Comparison of ENCODE assay signal across 1 cellular context in the genomic region with DNA sequence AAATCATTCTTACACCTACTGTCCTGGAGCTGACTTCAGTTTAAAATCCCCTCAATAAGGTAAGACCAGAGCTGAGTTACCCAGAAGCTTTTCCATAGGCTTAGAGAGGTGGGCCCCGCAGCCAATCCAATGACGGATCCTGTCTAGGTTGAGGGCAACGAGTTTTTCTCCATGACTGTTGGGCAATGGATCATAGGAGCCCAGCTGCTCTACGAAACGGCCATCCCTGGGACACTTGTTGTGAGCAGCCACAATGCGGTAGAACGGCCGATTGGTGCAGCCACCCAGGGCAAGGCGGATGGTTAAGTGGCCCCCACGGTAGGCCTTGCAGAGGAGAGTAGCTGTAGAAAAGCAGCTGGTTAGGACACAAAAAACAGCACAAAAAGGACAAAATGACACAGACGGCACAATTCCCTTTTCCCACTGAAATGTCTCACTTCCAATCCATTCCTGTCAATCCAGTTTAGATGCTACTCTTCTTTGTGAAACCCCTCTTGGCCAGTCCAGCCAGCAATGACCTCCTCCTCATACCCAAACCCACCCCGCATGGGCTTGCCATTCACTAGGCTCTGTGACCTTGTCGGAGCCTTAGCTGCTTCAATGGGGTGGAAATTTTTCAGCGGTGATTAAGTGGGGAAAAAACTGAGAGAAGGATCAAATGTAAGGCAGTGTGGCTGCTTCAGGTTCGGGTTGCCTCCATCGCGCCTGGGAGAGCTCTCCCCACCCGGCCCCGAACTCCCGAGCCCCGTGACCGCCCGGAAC.
A peak's percentile ranks its signal among the peaks of the same experiment; 100 is the strongest.
TF ChIP-seq lines count a peak whose summit lies in the region.

No MANE protein-coding gene starts in this region.

TF ChIP-seq in HepG2, 621 proteins besides CTCF, POLR2A, EP300 and RAD21 (continued from another document and continues in another):
- TF ChIP-seq, protein P1, sequence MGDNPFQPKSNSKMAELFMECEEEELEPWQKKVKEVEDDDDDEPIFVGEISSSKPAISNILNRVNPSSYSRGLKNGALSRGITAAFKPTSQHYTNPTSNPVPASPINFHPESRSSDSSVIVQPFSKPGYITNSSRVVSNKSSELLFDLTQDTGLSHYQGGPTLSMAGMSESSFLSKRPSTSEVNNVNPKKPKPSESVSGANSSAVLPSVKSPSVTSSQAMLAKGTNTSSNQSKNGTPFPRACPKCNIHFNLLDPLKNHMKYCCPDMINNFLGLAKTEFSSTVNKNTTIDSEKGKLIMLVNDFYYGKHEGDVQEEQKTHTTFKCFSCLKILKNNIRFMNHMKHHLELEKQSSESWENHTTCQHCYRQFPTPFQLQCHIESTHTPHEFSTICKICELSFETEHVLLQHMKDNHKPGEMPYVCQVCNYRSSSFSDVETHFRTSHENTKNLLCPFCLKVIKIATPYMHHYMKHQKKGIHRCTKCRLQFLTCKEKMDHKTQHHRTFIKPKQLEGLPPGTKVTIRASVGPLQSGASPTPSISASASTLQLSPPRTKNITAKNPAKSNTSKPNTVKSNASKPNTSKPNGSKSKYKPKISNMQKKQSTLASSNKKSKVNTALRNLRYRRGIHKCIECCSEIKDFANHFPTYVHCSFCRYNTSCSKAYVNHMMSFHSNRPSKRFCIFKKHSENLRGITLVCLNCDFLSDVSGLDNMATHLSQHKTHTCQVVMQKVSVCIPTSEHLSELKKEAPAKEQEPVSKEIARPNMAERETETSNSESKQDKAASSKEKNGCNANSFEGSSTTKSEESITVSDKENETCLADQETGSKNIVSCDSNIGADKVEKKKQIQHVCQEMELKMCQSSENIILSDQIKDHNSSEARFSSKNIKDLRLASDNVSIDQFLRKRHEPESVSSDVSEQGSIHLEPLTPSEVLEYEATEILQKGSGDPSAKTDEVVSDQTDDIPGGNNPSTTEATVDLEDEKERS (CRISPR knock-in tag; IDR thresholded peaks at IDR 0.05): 0 out of 2 replicates have a peak, but pooled peaks have one; percentile 9
- TF ChIP-seq TCF7 (IDR thresholded peaks at IDR 0.05; ENCODE audit: low read depth): no peak
- TF ChIP-seq NFIB (CRISPR knock-in tag; IDR thresholded peaks at IDR 0.05; ENCODE audit: borderline replicate concordance): no peak
- TF ChIP-seq, protein P2, sequence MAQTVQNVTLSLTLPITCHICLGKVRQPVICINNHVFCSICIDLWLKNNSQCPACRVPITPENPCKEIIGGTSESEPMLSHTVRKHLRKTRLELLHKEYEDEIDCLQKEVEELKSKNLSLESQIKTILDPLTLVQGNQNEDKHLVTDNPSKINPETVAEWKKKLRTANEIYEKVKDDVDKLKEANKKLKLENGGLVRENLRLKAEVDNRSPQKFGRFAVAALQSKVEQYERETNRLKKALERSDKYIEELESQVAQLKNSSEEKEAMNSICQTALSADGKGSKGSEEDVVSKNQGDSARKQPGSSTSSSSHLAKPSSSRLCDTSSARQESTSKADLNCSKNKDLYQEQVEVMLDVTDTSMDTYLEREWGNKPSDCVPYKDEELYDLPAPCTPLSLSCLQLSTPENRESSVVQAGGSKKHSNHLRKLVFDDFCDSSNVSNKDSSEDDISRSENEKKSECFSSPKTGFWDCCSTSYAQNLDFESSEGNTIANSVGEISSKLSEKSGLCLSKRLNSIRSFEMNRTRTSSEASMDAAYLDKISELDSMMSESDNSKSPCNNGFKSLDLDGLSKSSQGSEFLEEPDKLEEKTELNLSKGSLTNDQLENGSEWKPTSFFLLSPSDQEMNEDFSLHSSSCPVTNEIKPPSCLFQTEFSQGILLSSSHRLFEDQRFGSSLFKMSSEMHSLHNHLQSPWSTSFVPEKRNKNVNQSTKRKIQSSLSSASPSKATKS (CRISPR knock-in tag; IDR thresholded peaks at IDR 0.05): no peak
- TF ChIP-seq MTF2 (CRISPR knock-in tag; IDR thresholded peaks at IDR 0.05; ENCODE audit: borderline replicate concordance): peak; percentile 34; the same call in 1 of the 2 replicates
- no peak for TF ChIP-seq TOE1 (CRISPR knock-in tag; IDR thresholded peaks at IDR 0.05)
- no peak for TF ChIP-seq ZNF143 (CRISPR knock-in tag; IDR thresholded peaks at IDR 0.05)
- TF ChIP-seq ZNF451 (CRISPR knock-in tag; IDR thresholded peaks at IDR 0.05): 0 out of 2 replicates have a peak, but pooled peaks have one; percentile 9
- TF ChIP-seq, protein P3, sequence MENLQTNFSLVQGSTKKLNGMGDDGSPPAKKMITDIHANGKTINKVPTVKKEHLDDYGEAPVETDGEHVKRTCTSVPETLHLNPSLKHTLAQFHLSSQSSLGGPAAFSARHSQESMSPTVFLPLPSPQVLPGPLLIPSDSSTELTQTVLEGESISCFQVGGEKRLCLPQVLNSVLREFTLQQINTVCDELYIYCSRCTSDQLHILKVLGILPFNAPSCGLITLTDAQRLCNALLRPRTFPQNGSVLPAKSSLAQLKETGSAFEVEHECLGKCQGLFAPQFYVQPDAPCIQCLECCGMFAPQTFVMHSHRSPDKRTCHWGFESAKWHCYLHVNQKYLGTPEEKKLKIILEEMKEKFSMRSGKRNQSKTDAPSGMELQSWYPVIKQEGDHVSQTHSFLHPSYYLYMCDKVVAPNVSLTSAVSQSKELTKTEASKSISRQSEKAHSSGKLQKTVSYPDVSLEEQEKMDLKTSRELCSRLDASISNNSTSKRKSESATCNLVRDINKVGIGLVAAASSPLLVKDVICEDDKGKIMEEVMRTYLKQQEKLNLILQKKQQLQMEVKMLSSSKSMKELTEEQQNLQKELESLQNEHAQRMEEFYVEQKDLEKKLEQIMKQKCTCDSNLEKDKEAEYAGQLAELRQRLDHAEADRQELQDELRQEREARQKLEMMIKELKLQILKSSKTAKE (CRISPR knock-in tag; IDR thresholded peaks at IDR 0.05; ENCODE audit: borderline replicate concordance): no peak
- TF ChIP-seq, protein P4, sequence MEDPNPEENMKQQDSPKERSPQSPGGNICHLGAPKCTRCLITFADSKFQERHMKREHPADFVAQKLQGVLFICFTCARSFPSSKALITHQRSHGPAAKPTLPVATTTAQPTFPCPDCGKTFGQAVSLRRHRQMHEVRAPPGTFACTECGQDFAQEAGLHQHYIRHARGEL (CRISPR knock-in tag; IDR thresholded peaks at IDR 0.05): no peak
- no peak for TF ChIP-seq FOXK2 (IDR thresholded peaks at IDR 0.05)
- TF ChIP-seq, protein P5, sequence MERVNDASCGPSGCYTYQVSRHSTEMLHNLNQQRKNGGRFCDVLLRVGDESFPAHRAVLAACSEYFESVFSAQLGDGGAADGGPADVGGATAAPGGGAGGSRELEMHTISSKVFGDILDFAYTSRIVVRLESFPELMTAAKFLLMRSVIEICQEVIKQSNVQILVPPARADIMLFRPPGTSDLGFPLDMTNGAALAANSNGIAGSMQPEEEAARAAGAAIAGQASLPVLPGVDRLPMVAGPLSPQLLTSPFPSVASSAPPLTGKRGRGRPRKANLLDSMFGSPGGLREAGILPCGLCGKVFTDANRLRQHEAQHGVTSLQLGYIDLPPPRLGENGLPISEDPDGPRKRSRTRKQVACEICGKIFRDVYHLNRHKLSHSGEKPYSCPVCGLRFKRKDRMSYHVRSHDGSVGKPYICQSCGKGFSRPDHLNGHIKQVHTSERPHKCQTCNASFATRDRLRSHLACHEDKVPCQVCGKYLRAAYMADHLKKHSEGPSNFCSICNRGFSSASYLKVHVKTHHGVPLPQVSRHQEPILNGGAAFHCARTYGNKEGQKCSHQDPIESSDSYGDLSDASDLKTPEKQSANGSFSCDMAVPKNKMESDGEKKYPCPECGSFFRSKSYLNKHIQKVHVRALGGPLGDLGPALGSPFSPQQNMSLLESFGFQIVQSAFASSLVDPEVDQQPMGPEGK (CRISPR knock-in tag; IDR thresholded peaks at IDR 0.05): 0 out of 2 replicates have a peak, but pooled peaks have one; percentile 10
- TF ChIP-seq ZNF563 (CRISPR knock-in tag; IDR thresholded peaks at IDR 0.05): no peak
- no peak for TF ChIP-seq SOX13 (IDR thresholded peaks at IDR 0.05)
- TF ChIP-seq SOX13 (CRISPR knock-in tag; conservative IDR thresholded peaks at IDR 0.05 in 1 of 2, IDR thresholded peaks at IDR 0.05 in 1 of 2): no peak
- no peak for TF ChIP-seq ETV5 (CRISPR knock-in tag; IDR thresholded peaks at IDR 0.05; ENCODE audit: borderline replicate concordance)
- TF ChIP-seq, protein P6, sequence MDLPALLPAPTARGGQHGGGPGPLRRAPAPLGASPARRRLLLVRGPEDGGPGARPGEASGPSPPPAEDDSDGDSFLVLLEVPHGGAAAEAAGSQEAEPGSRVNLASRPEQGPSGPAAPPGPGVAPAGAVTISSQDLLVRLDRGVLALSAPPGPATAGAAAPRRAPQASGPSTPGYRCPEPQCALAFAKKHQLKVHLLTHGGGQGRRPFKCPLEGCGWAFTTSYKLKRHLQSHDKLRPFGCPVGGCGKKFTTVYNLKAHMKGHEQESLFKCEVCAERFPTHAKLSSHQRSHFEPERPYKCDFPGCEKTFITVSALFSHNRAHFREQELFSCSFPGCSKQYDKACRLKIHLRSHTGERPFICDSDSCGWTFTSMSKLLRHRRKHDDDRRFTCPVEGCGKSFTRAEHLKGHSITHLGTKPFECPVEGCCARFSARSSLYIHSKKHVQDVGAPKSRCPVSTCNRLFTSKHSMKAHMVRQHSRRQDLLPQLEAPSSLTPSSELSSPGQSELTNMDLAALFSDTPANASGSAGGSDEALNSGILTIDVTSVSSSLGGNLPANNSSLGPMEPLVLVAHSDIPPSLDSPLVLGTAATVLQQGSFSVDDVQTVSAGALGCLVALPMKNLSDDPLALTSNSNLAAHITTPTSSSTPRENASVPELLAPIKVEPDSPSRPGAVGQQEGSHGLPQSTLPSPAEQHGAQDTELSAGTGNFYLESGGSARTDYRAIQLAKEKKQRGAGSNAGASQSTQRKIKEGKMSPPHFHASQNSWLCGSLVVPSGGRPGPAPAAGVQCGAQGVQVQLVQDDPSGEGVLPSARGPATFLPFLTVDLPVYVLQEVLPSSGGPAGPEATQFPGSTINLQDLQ (CRISPR knock-in tag; IDR thresholded peaks at IDR 0.05): no peak
- TF ChIP-seq ZNF501 (CRISPR knock-in tag; IDR thresholded peaks at IDR 0.05): no peak
- TF ChIP-seq, protein P7, sequence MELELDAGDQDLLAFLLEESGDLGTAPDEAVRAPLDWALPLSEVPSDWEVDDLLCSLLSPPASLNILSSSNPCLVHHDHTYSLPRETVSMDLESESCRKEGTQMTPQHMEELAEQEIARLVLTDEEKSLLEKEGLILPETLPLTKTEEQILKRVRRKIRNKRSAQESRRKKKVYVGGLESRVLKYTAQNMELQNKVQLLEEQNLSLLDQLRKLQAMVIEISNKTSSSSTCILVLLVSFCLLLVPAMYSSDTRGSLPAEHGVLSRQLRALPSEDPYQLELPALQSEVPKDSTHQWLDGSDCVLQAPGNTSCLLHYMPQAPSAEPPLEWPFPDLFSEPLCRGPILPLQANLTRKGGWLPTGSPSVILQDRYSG (CRISPR knock-in tag; IDR thresholded peaks at IDR 0.05): no peak
- no peak for TF ChIP-seq ZKSCAN8 (CRISPR knock-in tag; IDR thresholded peaks at IDR 0.05; ENCODE audit: borderline replicate concordance)
- TF ChIP-seq, protein P8, sequence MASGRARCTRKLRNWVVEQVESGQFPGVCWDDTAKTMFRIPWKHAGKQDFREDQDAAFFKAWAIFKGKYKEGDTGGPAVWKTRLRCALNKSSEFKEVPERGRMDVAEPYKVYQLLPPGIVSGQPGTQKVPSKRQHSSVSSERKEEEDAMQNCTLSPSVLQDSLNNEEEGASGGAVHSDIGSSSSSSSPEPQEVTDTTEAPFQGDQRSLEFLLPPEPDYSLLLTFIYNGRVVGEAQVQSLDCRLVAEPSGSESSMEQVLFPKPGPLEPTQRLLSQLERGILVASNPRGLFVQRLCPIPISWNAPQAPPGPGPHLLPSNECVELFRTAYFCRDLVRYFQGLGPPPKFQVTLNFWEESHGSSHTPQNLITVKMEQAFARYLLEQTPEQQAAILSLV (CRISPR knock-in tag; IDR thresholded peaks at IDR 0.05; ENCODE audit: borderline replicate concordance): no peak
- TF ChIP-seq, protein P9, sequence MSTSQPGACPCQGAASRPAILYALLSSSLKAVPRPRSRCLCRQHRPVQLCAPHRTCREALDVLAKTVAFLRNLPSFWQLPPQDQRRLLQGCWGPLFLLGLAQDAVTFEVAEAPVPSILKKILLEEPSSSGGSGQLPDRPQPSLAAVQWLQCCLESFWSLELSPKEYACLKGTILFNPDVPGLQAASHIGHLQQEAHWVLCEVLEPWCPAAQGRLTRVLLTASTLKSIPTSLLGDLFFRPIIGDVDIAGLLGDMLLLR (CRISPR knock-in tag; IDR thresholded peaks at IDR 0.05): no peak
- TF ChIP-seq MATR3 (CRISPR knock-in tag; IDR thresholded peaks at IDR 0.05): no peak
- no peak for TF ChIP-seq ZC3H4 (CRISPR knock-in tag; IDR thresholded peaks at IDR 0.05; ENCODE audit: borderline replicate concordance)
- TF ChIP-seq ZNF121 (CRISPR knock-in tag; IDR thresholded peaks at IDR 0.05): no peak
- TF ChIP-seq YY1 (IDR thresholded peaks at IDR 0.05; ENCODE audit: insufficient read depth, insufficient replicate concordance, low read depth, low read length): no peak
- TF ChIP-seq, protein P10, sequence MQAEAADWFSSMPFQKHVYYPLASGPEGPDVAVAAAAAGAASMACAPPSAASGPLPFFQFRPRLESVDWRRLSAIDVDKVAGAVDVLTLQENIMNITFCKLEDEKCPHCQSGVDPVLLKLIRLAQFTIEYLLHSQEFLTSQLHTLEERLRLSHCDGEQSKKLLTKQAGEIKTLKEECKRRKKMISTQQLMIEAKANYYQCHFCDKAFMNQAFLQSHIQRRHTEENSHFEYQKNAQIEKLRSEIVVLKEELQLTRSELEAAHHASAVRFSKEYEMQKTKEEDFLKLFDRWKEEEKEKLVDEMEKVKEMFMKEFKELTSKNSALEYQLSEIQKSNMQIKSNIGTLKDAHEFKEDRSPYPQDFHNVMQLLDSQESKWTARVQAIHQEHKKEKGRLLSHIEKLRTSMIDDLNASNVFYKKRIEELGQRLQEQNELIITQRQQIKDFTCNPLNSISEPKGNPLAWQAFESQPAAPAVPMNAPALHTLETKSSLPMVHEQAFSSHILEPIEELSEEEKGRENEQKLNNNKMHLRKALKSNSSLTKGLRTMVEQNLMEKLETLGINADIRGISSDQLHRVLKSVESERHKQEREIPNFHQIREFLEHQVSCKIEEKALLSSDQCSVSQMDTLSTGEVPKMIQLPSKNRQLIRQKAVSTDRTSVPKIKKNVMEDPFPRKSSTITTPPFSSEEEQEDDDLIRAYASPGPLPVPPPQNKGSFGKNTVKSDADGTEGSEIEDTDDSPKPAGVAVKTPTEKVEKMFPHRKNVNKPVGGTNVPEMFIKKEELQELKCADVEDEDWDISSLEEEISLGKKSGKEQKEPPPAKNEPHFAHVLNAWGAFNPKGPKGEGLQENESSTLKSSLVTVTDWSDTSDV (CRISPR knock-in tag; IDR thresholded peaks at IDR 0.05): no peak
- TF ChIP-seq ZNF432 (CRISPR knock-in tag; IDR thresholded peaks at IDR 0.05; ENCODE audit: borderline replicate concordance): no peak
- TF ChIP-seq ZSCAN22 (CRISPR knock-in tag; IDR thresholded peaks at IDR 0.05): no peak
- TF ChIP-seq PHF20 (CRISPR knock-in tag; IDR thresholded peaks at IDR 0.05): no peak
- no peak for TF ChIP-seq YEATS4 (CRISPR knock-in tag; IDR thresholded peaks at IDR 0.05; ENCODE audit: borderline replicate concordance)
- TF ChIP-seq POLR2AphosphoS5 (IDR thresholded peaks at IDR 0.05; ENCODE audit: low read depth, low read length): no peak
- TF ChIP-seq ZNF607 (CRISPR knock-in tag; IDR thresholded peaks at IDR 0.05; ENCODE audit: borderline replicate concordance): no peak
- TF ChIP-seq, protein P11, sequence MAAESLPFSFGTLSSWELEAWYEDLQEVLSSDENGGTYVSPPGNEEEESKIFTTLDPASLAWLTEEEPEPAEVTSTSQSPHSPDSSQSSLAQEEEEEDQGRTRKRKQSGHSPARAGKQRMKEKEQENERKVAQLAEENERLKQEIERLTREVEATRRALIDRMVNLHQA (CRISPR knock-in tag; IDR thresholded peaks at IDR 0.05): no peak
